Comparison of ENCODE assay signal across 25 cellular contexts in genomic region chr7:147992698-147993097, GRCh38.
"Had no signal": no experiment of that assay in that cellular context is flagged by ENCODE, and none has a peak within 500 bp of the region (broad histone marks: within the 10 kb centered on the region; RNA-seq: fewer than 3 reads in every experiment).

No MANE protein-coding gene starts in this region.

- H3K9me3 ChIP-seq: colonic mucosa, esophagus squamous epithelium, gastrocnemius medialis, lower lobe of right lung, mucosa of descending colon had no signal

- H3K27ac ChIP-seq: colonic mucosa, epithelial cell of prostate, esophagus squamous epithelium, gastrocnemius medialis, heart right ventricle, left lung, lower lobe of right lung had no signal

- H3K36me3 Mint-ChIP-seq: naive B cell had no signal

- H3K27me3 ChIP-seq: colonic mucosa, esophagus squamous epithelium, gastrocnemius medialis, heart right ventricle, left lung had no signal

- ATAC-seq: effector memory CD8-positive, alpha-beta T cell; esophagus mucosa; gastrocnemius medialis; heart right ventricle; left cardiac atrium; left lung; left ventricle myocardium superior; lower lobe of right lung; mucosa of descending colon had no signal

- H3K27ac Mint-ChIP-seq: dendritic cell treated with granulocyte-macrophage colony-stimulating factor and Interleukin-4, amounts not matched to agents 40 ng/mL and 50 ng/mL, for 4 days; effector memory CD8-positive, alpha-beta T cell; endodermal cell; mesothelial cell of epicardium; naive B cell had no signal

- H3K4me3 ChIP-seq: colonic mucosa, esophagus squamous epithelium, gastrocnemius medialis, heart right ventricle, left lung, lower lobe of right lung, mucosa of descending colon had no signal

- H3K4me3 Mint-ChIP-seq: dendritic cell treated with granulocyte-macrophage colony-stimulating factor and Interleukin-4, amounts not matched to agents 40 ng/mL and 50 ng/mL, for 4 days; effector memory CD8-positive, alpha-beta T cell; endodermal cell; mesothelial cell of epicardium; naive B cell had no signal

- H3K4me1 ChIP-seq: colonic mucosa, esophagus squamous epithelium, gastrocnemius medialis, heart right ventricle, left lung, lower lobe of right lung had no signal

- DNase-seq: colonic mucosa; cortex of kidney; effector CD8-positive, alpha-beta T cell; effector memory CD8-positive, alpha-beta T cell; endodermal cell; erythroblast; esophagus squamous epithelium; foreskin fibroblast; foreskin melanocyte; gastrocnemius medialis; glutamatergic neuron; head of caudate nucleus; heart right ventricle; hippocampal formation; left cardiac atrium; left lung; left ventricle myocardium superior; lower lobe of right lung; mesenchymal stem cell; mucosa of descending colon; naive B cell had no signal

- H3K36me3 ChIP-seq: colonic mucosa, esophagus squamous epithelium, gastrocnemius medialis, heart right ventricle, left lung, lower lobe of right lung had no signal

- H3K27me3 Mint-ChIP-seq: dendritic cell treated with granulocyte-macrophage colony-stimulating factor and Interleukin-4, amounts not matched to agents 40 ng/mL and 50 ng/mL, for 4 days; effector memory CD8-positive, alpha-beta T cell; naive B cell had no signal

- H3K4me1 Mint-ChIP-seq: endodermal cell, mesothelial cell of epicardium, naive B cell had no signal
